ENCODE assay signal across 20 cellular contexts in genomic region chr12:92010853-92011701, GRCh38.
DNase-seq lines count a peak whose midpoint lies in the region; ATAC-seq and TF ChIP-seq lines count a peak whose summit lies in the region.
"Had no signal": no experiment of that assay in that cellular context is flagged by ENCODE, and none has a peak within 500 bp of the region (broad histone marks: within the 10 kb centered on the region; RNA-seq: fewer than 3 reads in every experiment).

No MANE protein-coding gene starts in this region.

- peaks cover 9% of the 10 kb centered on the region for H3K36me3 Mint-ChIP-seq in activated naive CD4-positive, alpha-beta T cell treated with anti-CD3 and anti-CD28 coated beads for 36 hours (ENCODE audit: low read depth)
- H3K36me3 Mint-ChIP-seq in activated T-helper 17 cell treated with anti-CD3 and anti-CD28 coated beads, Interleukin-2, amount 50 U/mL, for 72 hours (ENCODE audit: low read depth), result no peaks in the 10 kb centered on the region
- no peaks in the 10 kb centered on the region for H3K36me3 Mint-ChIP-seq in nephron progenitor cell (ENCODE audit: low read depth)
- no peaks in the 10 kb centered on the region for H3K36me3 Mint-ChIP-seq in MCF 10A (ENCODE audit: insufficient read depth, unreplicated experiment)

- POLR2A ChIA-PET in MCF 10A (lab: Yijun Ruan, JAX), result interaction anchor here (0.6 to 2.8 kb wide), 4 partner anchors 12 to 126 kb away, joined by 3 to 9 read pairs (median 3); no protein-coding TSS in a partner anchor

- CTCF ChIA-PET in activated naive CD4-positive, alpha-beta T cell treated with anti-CD3 and anti-CD28 coated beads for 36 hours (lab: Charles Lee), result interaction anchor here (0.6 to 1.9 kb wide), 8 partner anchors 10 to 629 kb away, joined by 3 to 5 read pairs (median 4); no protein-coding TSS in a partner anchor
- CTCF ChIA-PET in MCF 10A (lab: Yijun Ruan, JAX), result interaction anchor here (0.7 kb wide), 2 partner anchors 13 to 100 kb away, joined by 3 to 4 read pairs; no protein-coding TSS in a partner anchor

- no peaks in the 10 kb centered on the region for H3K4me1 ChIP-seq in testis
- H3K4me1 ChIP-seq: body of pancreas, upper lobe of left lung had no signal

- H3K27ac ChIP-seq in testis, result no peak overlapping the region
- H3K27ac ChIP-seq: C4-2B, epithelial cell of prostate, upper lobe of left lung had no signal

- peak; percentile 25 for DNase-seq in activated naive CD4-positive, alpha-beta T cell treated with anti-CD3 and anti-CD28 coated beads for 36 hours
- no peak for DNase-seq in activated naive CD4-positive, alpha-beta T cell treated with anti-CD3 and anti-CD28 coated beads, Interleukin-2, amount 50 U/mL, for 16 hours
- DNase-seq in NCI-H748 (lab: John Stamatoyannopoulos, UW; ENCODE audit: unreplicated experiment) (peak; percentile 90), nephron progenitor cell (no peak), MCF 10A (ENCODE audit: unreplicated experiment) (no peak), HCEC 1CT (no peak), testis (no peak)
- DNase-seq: body of pancreas, DMS 273 treated with DMSO at 0.1 percent for 48 hours, head of caudate nucleus, NCI-H1105 treated with DMSO at 0.1 percent for 48 hours, NCI-H2081, NCI-H226, nucleus accumbens, upper lobe of left lung had no signal

- H3K27ac Mint-ChIP-seq in activated naive CD4-positive, alpha-beta T cell treated with anti-CD3 and anti-CD28 coated beads for 36 hours, result peak overlapping the region; percentile 63
- H3K27ac Mint-ChIP-seq in activated T-helper 17 cell treated with anti-CD3 and anti-CD28 coated beads, Interleukin-2, amount 50 U/mL, for 72 hours, result peak overlapping the region; percentile 79
- H3K27ac Mint-ChIP-seq in nephron progenitor cell (peak overlapping the region; percentile 81), MCF 10A (ENCODE audit: low read depth, unreplicated experiment) (no peak overlapping the region)

- intact Hi-C loops in activated naive CD4-positive, alpha-beta T cell treated with anti-CD3 and anti-CD28 coated beads for 36 hours (cut with micrococcal nuclease), result loop anchor here (2.0 kb wide), 1 partner anchor 20 kb away; no protein-coding TSS in a partner anchor
- intact Hi-C loops in MCF 10A (cut with micrococcal nuclease), result no loop called here
- intact Hi-C loops in testis (cut with DNase I; ENCODE audit: low total_unique reads), result no loop called here

- peak; percentile 65 for ATAC-seq in activated T-helper 17 cell treated with anti-CD3 and anti-CD28 coated beads, Interleukin-2, amount 50 U/mL, for 72 hours (replicated peaks)
- ATAC-seq: body of pancreas, HCT116, Right ventricle myocardium inferior had no signal

- peak overlapping the region; percentile 47 for H3K4me3 Mint-ChIP-seq in activated naive CD4-positive, alpha-beta T cell treated with anti-CD3 and anti-CD28 coated beads for 36 hours
- peak overlapping the region; percentile 67 for H3K4me3 Mint-ChIP-seq in activated T-helper 17 cell treated with anti-CD3 and anti-CD28 coated beads, Interleukin-2, amount 50 U/mL, for 72 hours
- H3K4me3 Mint-ChIP-seq in nephron progenitor cell, result no peak overlapping the region
- H3K4me3 Mint-ChIP-seq in MCF 10A (ENCODE audit: unreplicated experiment), result no peak overlapping the region

- TF ChIP-seq CTCF in nephron progenitor cell (IDR thresholded peaks at IDR 0.05) (no peak), MCF 10A (IDR thresholded peaks at IDR 0.05; ENCODE audit: unreplicated experiment) (no peak), testis (IDR thresholded peaks at IDR 0.05) (no peak)

- no peak for TF ChIP-seq POLR2A in testis (IDR thresholded peaks at IDR 0.05)

- H3K36me3 ChIP-seq in testis (ENCODE audit: low read depth, missing control alignments), result no peaks in the 10 kb centered on the region
- H3K36me3 ChIP-seq: upper lobe of left lung had no signal

- H3K27me3 ChIP-seq in testis, result no peaks in the 10 kb centered on the region
- H3K27me3 ChIP-seq: body of pancreas, upper lobe of left lung had no signal

- no peak overlapping the region for H3K4me3 ChIP-seq in testis
- H3K4me3 ChIP-seq: body of pancreas, upper lobe of left lung had no signal

- H3K9me3 ChIP-seq in testis, result no peaks in the 10 kb centered on the region
- H3K9me3 ChIP-seq: body of pancreas, upper lobe of left lung had no signal

- peaks cover 51% of the 10 kb centered on the region for H3K4me1 Mint-ChIP-seq in activated naive CD4-positive, alpha-beta T cell treated with anti-CD3 and anti-CD28 coated beads for 36 hours (ENCODE audit: low read depth)
- peaks cover 11% of the 10 kb centered on the region for H3K4me1 Mint-ChIP-seq in activated T-helper 17 cell treated with anti-CD3 and anti-CD28 coated beads, Interleukin-2, amount 50 U/mL, for 72 hours
- H3K4me1 Mint-ChIP-seq in nephron progenitor cell (peaks cover 24% of the 10 kb centered on the region), MCF 10A (ENCODE audit: insufficient read depth, unreplicated experiment) (no peaks in the 10 kb centered on the region)

- H3K9me3 Mint-ChIP-seq in activated naive CD4-positive, alpha-beta T cell treated with anti-CD3 and anti-CD28 coated beads for 36 hours, result peaks cover 3% of the 10 kb centered on the region
- peaks cover 5% of the 10 kb centered on the region for H3K9me3 Mint-ChIP-seq in activated T-helper 17 cell treated with anti-CD3 and anti-CD28 coated beads, Interleukin-2, amount 50 U/mL, for 72 hours
- no peaks in the 10 kb centered on the region for H3K9me3 Mint-ChIP-seq in nephron progenitor cell
- no peaks in the 10 kb centered on the region for H3K9me3 Mint-ChIP-seq in MCF 10A (ENCODE audit: unreplicated experiment)

- 83 to 89% methylated on average over 10 of the region's 10 CpGs for WGBS in testis, 2 donors

- BruUV-seq in MCF 10A (replicated peaks; lab: Mats Ljungman, UMichigan), result no TSS peak

- no peaks in the 10 kb centered on the region for H3K27me3 Mint-ChIP-seq in activated naive CD4-positive, alpha-beta T cell treated with anti-CD3 and anti-CD28 coated beads for 36 hours (ENCODE audit: low read depth)
- H3K27me3 Mint-ChIP-seq in activated T-helper 17 cell treated with anti-CD3 and anti-CD28 coated beads, Interleukin-2, amount 50 U/mL, for 72 hours, result no peaks in the 10 kb centered on the region
- no peaks in the 10 kb centered on the region for H3K27me3 Mint-ChIP-seq in nephron progenitor cell (ENCODE audit: low read depth, poor library complexity)
- no peaks in the 10 kb centered on the region for H3K27me3 Mint-ChIP-seq in MCF 10A (ENCODE audit: insufficient read depth, unreplicated experiment)

Comparison
In these comparisons a context has a peak if more than half of its experiments do, and no peak if none do; other contexts are left out.
1. DNase-seq: peak in activated naive CD4-positive, alpha-beta T cell treated with anti-CD3 and anti-CD28 coated beads for 36 hours (single experiment) and NCI-H748 (single experiment); none in activated naive CD4-positive, alpha-beta T cell treated with anti-CD3 and anti-CD28 coated beads, Interleukin-2, amount 50 U/mL, for 16 hours (single experiment), nephron progenitor cell (single experiment), MCF 10A (single experiment), HCEC 1CT (single experiment) and testis (single experiment).
2. H3K4me3 Mint-ChIP-seq: peak in activated naive CD4-positive, alpha-beta T cell treated with anti-CD3 and anti-CD28 coated beads for 36 hours (single experiment) and activated T-helper 17 cell treated with anti-CD3 and anti-CD28 coated beads, Interleukin-2, amount 50 U/mL, for 72 hours (single experiment); none in nephron progenitor cell (single experiment) and MCF 10A (single experiment).